In the genomic region with DNA sequence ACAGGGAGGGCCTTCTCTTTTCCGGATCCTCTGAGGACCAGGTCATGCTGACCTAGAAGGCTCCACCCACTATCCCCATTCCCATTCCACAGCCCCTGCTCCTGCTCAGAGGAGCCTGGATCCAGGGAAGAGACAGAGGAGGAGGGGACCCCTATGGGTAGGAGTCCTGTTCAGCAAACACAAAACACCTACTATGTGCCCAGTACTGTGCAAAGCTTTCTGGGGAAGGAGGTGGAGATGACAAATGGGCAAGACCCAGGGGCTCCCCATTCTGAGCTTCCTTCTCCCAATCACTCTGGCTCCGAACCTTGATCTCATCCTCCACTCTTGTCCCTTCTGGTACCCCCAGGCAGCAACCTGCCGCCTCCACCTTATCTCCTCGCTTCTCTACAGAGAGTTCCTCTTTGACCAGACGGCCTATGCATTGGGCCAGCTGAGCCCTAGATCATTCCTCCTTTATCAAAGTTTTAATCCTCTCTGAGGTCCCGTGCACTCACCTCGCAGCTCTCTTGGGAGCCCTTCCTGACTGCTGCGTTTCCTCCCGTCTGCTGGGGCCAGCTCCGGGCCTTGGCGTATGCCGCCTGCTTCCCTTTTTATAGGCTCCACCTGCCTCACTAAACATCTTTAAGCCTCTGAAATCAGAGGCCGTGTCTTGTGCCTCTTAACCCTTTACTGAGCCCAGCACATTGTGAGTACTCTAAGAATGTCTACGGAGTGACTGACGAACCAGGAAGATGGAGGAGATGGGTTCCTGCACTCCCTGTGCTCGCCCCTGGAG, we compare ENCODE assay signal across 20 cellular contexts.
DNase-seq lines count a peak whose midpoint lies in the region; ATAC-seq and TF ChIP-seq lines count a peak whose summit lies in the region.
"Had no signal": no experiment of that assay in that cellular context is flagged by ENCODE, and none has a peak within 500 bp of the region (broad histone marks: within the 10 kb centered on the region; RNA-seq: fewer than 3 reads in every experiment).

No MANE protein-coding gene starts in this region.

- no peaks in the 10 kb centered on the region for H3K36me3 Mint-ChIP-seq in activated naive CD4-positive, alpha-beta T cell treated with anti-CD3 and anti-CD28 coated beads, Interleukin-2, amount 50 U/mL, for 72 hours
- no peaks in the 10 kb centered on the region for H3K36me3 Mint-ChIP-seq in brain
- no peaks in the 10 kb centered on the region for H3K36me3 Mint-ChIP-seq in stimulated activated effector memory CD8-positive, alpha-beta T cell treated with anti-CD3 and anti-CD28 coated beads, Interleukin-12 subunit alpha, Interleukin-12 subunit beta, amount 100 ng/mL, for 72 hours
- H3K36me3 Mint-ChIP-seq: CD8-positive, alpha-beta T cell; immature natural killer cell had no signal

- no peak for TF ChIP-seq CTCF in brain (conservative IDR thresholded peaks at IDR 0.05)

- no peaks in the 10 kb centered on the region for H3K9me3 Mint-ChIP-seq in activated naive CD4-positive, alpha-beta T cell treated with anti-CD3 and anti-CD28 coated beads, Interleukin-2, amount 50 U/mL, for 72 hours
- peaks cover 0 to 3% (median 0%) of the 10 kb centered on the region in 5 experiments for H3K9me3 Mint-ChIP-seq in brain
- no peaks in the 10 kb centered on the region for H3K9me3 Mint-ChIP-seq in stimulated activated effector memory CD8-positive, alpha-beta T cell treated with anti-CD3 and anti-CD28 coated beads, Interleukin-12 subunit alpha, Interleukin-12 subunit beta, amount 100 ng/mL, for 72 hours
- H3K9me3 Mint-ChIP-seq: activated T-helper 1 cell treated with anti-CD3 and anti-CD28 coated beads, Interleukin-12 subunit alpha, Interleukin-12 subunit beta, Interleukin-2, Interleukin-4 antibody, amounts not matched to agents 30 ng/mL and 10 ng/mL and 1 ng/mL, durations not matched to agents 14 hours and 24 hours and 36 hours; CD8-positive, alpha-beta T cell; H9 had no signal

- no peaks in the 10 kb centered on the region for H3K27me3 Mint-ChIP-seq in brain

- H3K4me3 Mint-ChIP-seq in brain = peak overlapping the region in 2 of 5 experiments; percentile 21 to 27
- H3K4me3 Mint-ChIP-seq in stimulated activated effector memory CD8-positive, alpha-beta T cell treated with anti-CD3 and anti-CD28 coated beads, Interleukin-12 subunit alpha, Interleukin-12 subunit beta, amount 100 ng/mL, for 72 hours = no peak overlapping the region
- H3K4me3 Mint-ChIP-seq: activated T-helper 1 cell treated with anti-CD3 and anti-CD28 coated beads, Interleukin-12 subunit alpha, Interleukin-12 subunit beta, Interleukin-2, Interleukin-4 antibody, amounts not matched to agents 30 ng/mL and 10 ng/mL and 1 ng/mL, durations not matched to agents 14 hours and 24 hours and 36 hours; CD8-positive, alpha-beta T cell; H9; immature natural killer cell had no signal

- no peak for ATAC-seq in activated naive CD4-positive, alpha-beta T cell treated with anti-CD3 and anti-CD28 coated beads, Interleukin-2, amount 50 U/mL, for 72 hours
- ATAC-seq in stimulated activated effector memory CD8-positive, alpha-beta T cell treated with anti-CD3 and anti-CD28 coated beads, Interleukin-12 subunit alpha, Interleukin-12 subunit beta, amount 100 ng/mL, for 72 hours = no peak
- ATAC-seq in HG02610 (IDR thresholded peaks at IDR 0.05; ENCODE audit: unreplicated experiment) = no peak
- ATAC-seq: activated CD4-positive, CD25-positive, alpha-beta regulatory T cell treated with anti-CD3 and anti-CD28 coated beads, Interleukin-2, amount 50 U/mL, for 24 hours; CD8-positive, alpha-beta T cell had no signal

- DNase-seq in activated naive CD4-positive, alpha-beta T cell treated with anti-CD3 and anti-CD28 coated beads, Interleukin-2, amount 50 U/mL, for 72 hours (ENCODE audit: low spot score in 2 of 2) = no peak
- DNase-seq in activated naive CD4-positive, alpha-beta T cell (lab: John Stamatoyannopoulos, UW) = no peak
- peak; percentile 50 for DNase-seq in NCI-H69 (lab: John Stamatoyannopoulos, UW)
- DNase-seq in stimulated activated effector memory CD8-positive, alpha-beta T cell treated with anti-CD3 and anti-CD28 coated beads, Interleukin-12 subunit alpha, Interleukin-12 subunit beta, amount 100 ng/mL, for 72 hours (ENCODE audit: low spot score in 2 of 2) = no peak
- DNase-seq in activated T-cell treated with anti-CD3 and anti-CD28 coated beads, Interleukin-2, amount 50 U/mL, for 1 hour = no peak
- DNase-seq in NCI-H2227 treated with DMSO at 0.1 percent for 48 hours (lab: John Stamatoyannopoulos, UW) = no peak
- DNase-seq: activated CD8-positive, alpha-beta memory T cell treated with anti-CD3 and anti-CD28 coated beads for 24 hours; caudate nucleus; CD8-positive, alpha-beta T cell; H9; immature natural killer cell; NCI-H1092 treated with DMSO at 0.1 percent for 48 hours; NCI-H226; SHP77; stomach; T-helper 1 cell had no signal

- peaks cover 80% of the 10 kb centered on the region for H3K4me1 Mint-ChIP-seq in brain
- H3K4me1 Mint-ChIP-seq in stimulated activated effector memory CD8-positive, alpha-beta T cell treated with anti-CD3 and anti-CD28 coated beads, Interleukin-12 subunit alpha, Interleukin-12 subunit beta, amount 100 ng/mL, for 72 hours = peaks cover 7% of the 10 kb centered on the region

- H3K27ac Mint-ChIP-seq in activated naive CD4-positive, alpha-beta T cell treated with anti-CD3 and anti-CD28 coated beads, Interleukin-2, amount 50 U/mL, for 72 hours = peak overlapping the region; percentile 1 to 31
- peak overlapping the region in 4 of 5 experiments; percentile 4 to 83 (median 65) for H3K27ac Mint-ChIP-seq in brain
- H3K27ac Mint-ChIP-seq in stimulated activated effector memory CD8-positive, alpha-beta T cell treated with anti-CD3 and anti-CD28 coated beads, Interleukin-12 subunit alpha, Interleukin-12 subunit beta, amount 100 ng/mL, for 72 hours = peak overlapping the region; percentile 44
- H3K27ac Mint-ChIP-seq: activated T-helper 1 cell treated with anti-CD3 and anti-CD28 coated beads, Interleukin-12 subunit alpha, Interleukin-12 subunit beta, Interleukin-2, Interleukin-4 antibody, amounts not matched to agents 30 ng/mL and 10 ng/mL and 1 ng/mL, durations not matched to agents 14 hours and 24 hours and 36 hours; CD8-positive, alpha-beta T cell; H9 had no signal
